Comparison of ENCODE assay signal across 8 cellular contexts in the genomic region with DNA sequence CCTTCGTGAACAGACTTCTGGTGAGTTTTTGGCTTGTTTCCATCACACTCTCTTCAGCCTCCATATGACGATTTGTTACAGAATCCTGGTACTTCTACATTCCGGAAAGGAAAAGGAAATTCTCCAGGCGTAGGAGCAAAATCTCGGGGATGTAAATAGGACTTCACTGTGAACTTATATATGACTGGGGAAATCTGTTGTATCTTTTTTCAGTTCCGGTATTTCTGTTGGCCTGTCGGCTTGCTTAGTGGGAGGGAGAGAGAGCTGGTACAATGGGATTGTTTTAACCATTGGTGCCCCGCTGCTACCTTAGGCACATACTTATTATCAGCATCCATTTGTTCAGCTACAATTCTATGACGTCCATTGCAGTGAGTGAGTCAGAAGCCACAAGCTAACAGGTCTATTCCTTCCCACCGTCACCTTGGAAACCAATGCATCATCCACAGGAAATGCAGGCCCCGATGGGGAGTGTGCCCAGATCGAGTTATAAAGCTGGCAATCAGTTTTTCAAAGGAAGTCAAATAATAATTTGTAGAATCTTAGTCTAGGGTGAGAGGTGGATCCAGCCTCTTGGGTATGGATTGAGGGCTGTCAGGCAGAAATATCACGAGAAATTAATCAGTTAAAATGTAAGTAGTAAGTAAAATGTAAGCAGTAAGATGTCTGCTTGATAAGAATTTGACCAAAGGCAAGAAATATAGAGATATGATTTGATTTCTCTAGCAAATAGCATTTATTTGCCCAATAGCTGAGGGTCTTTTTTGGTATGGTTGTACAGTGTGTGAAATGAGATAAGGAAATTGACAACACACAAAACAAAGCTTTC.
DNase-seq lines count a peak whose midpoint lies in the region; ATAC-seq, FAIRE-seq and TF ChIP-seq lines count a peak whose summit lies in the region.

No MANE protein-coding gene starts in this region.

- H3K27me3 Mint-ChIP-seq in activated naive CD8-positive, alpha-beta T cell treated with anti-CD3 and anti-CD28 coated beads, Interleukin-2, amount 50 U/mL, for 24 hours = no peaks in the 10 kb centered on the region

- H3K9me3 Mint-ChIP-seq in activated naive CD8-positive, alpha-beta T cell treated with anti-CD3 and anti-CD28 coated beads, Interleukin-2, amount 50 U/mL, for 24 hours = no peaks in the 10 kb centered on the region

- DNase-seq in H54 (ENCODE audit: insufficient read length, low spot score) (peak; percentile 69), iris pigment epithelial cell (ENCODE audit: low read depth) (peak; percentile 99)
- peak; percentile 74 for DNase-seq in activated naive CD8-positive, alpha-beta T cell treated with anti-CD3 and anti-CD28 coated beads, Interleukin-2, amount 50 U/mL, for 24 hours
- DNase-seq in stimulated activated CD4-positive, alpha-beta T cell treated with anti-CD3 and anti-CD28 coated beads, Interleukin-4, amount 100 ng/mL, for 4 hours = peak; percentile 43 to 84

- peaks cover 71% of the 10 kb centered on the region for H3K4me1 Mint-ChIP-seq in activated naive CD8-positive, alpha-beta T cell treated with anti-CD3 and anti-CD28 coated beads, Interleukin-2, amount 50 U/mL, for 24 hours

- peak overlapping the region; percentile 99 for H3K27ac Mint-ChIP-seq in activated naive CD8-positive, alpha-beta T cell treated with anti-CD3 and anti-CD28 coated beads, Interleukin-2, amount 50 U/mL, for 24 hours

- peak; percentile 84 for FAIRE-seq in H54 (lab: Jason Lieb, UNC)

- no peak for TF ChIP-seq POLR2A in H54 (IDR thresholded peaks at IDR 0.05; ENCODE audit: low read depth, low read length)

- H3K36me3 Mint-ChIP-seq in activated naive CD8-positive, alpha-beta T cell treated with anti-CD3 and anti-CD28 coated beads, Interleukin-2, amount 50 U/mL, for 24 hours (ENCODE audit: low read depth) = peaks cover 5% of the 10 kb centered on the region

- H3K4me3 Mint-ChIP-seq in activated naive CD8-positive, alpha-beta T cell treated with anti-CD3 and anti-CD28 coated beads, Interleukin-2, amount 50 U/mL, for 24 hours = peak overlapping the region; percentile 74

- ATAC-seq in SK-N-SH treated with all-trans-retinoic acid at 6 μM for 48 hours (peak; percentile 95), HG03175 (IDR thresholded peaks at IDR 0.05; ENCODE audit: unreplicated experiment) (no peak), GM18498 (IDR thresholded peaks at IDR 0.05; ENCODE audit: unreplicated experiment) (no peak), GM19324 (IDR thresholded peaks at IDR 0.05; ENCODE audit: low FRiP score, unreplicated experiment) (no peak)
- peak; percentile 91 for ATAC-seq in activated naive CD8-positive, alpha-beta T cell treated with anti-CD3 and anti-CD28 coated beads, Interleukin-2, amount 50 U/mL, for 24 hours

TF ChIP-seq in SK-N-SH treated with all-trans-retinoic acid at 6 μM for 48 hours, 23 proteins besides CTCF, POLR2A, EP300 and RAD21:
- TF ChIP-seq PPARA (CRISPR knock-in tag; IDR thresholded peaks at IDR 0.05; ENCODE audit: borderline replicate concordance) (no peak), ZC3H10 (CRISPR knock-in tag; IDR thresholded peaks at IDR 0.05) (0 out of 2 replicates have a peak, but pooled peaks have one; percentile 28), ISL1 (CRISPR knock-in tag; IDR thresholded peaks at IDR 0.05) (0 out of 2 replicates have a peak, but pooled peaks have one; percentile 5), ARNTL (CRISPR knock-in tag; IDR thresholded peaks at IDR 0.05; ENCODE audit: borderline replicate concordance, low read depth) (no peak), ZNF8 (CRISPR knock-in tag; IDR thresholded peaks at IDR 0.05) (no peak), BACH2 (CRISPR knock-in tag; IDR thresholded peaks at IDR 0.05; ENCODE audit: borderline replicate concordance) (no peak), ZFP30 (CRISPR knock-in tag; IDR thresholded peaks at IDR 0.05) (no peak)
- TF ChIP-seq, protein P1, sequence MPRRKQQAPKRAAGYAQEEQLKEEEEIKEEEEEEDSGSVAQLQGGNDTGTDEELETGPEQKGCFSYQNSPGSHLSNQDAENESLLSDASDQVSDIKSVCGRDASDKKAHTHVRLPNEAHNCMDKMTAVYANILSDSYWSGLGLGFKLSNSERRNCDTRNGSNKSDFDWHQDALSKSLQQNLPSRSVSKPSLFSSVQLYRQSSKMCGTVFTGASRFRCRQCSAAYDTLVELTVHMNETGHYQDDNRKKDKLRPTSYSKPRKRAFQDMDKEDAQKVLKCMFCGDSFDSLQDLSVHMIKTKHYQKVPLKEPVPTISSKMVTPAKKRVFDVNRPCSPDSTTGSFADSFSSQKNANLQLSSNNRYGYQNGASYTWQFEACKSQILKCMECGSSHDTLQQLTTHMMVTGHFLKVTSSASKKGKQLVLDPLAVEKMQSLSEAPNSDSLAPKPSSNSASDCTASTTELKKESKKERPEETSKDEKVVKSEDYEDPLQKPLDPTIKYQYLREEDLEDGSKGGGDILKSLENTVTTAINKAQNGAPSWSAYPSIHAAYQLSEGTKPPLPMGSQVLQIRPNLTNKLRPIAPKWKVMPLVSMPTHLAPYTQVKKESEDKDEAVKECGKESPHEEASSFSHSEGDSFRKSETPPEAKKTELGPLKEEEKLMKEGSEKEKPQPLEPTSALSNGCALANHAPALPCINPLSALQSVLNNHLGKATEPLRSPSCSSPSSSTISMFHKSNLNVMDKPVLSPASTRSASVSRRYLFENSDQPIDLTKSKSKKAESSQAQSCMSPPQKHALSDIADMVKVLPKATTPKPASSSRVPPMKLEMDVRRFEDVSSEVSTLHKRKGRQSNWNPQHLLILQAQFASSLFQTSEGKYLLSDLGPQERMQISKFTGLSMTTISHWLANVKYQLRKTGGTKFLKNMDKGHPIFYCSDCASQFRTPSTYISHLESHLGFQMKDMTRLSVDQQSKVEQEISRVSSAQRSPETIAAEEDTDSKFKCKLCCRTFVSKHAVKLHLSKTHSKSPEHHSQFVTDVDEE (CRISPR knock-in tag; IDR thresholded peaks at IDR 0.05) = no peak
- TF ChIP-seq, protein P2, sequence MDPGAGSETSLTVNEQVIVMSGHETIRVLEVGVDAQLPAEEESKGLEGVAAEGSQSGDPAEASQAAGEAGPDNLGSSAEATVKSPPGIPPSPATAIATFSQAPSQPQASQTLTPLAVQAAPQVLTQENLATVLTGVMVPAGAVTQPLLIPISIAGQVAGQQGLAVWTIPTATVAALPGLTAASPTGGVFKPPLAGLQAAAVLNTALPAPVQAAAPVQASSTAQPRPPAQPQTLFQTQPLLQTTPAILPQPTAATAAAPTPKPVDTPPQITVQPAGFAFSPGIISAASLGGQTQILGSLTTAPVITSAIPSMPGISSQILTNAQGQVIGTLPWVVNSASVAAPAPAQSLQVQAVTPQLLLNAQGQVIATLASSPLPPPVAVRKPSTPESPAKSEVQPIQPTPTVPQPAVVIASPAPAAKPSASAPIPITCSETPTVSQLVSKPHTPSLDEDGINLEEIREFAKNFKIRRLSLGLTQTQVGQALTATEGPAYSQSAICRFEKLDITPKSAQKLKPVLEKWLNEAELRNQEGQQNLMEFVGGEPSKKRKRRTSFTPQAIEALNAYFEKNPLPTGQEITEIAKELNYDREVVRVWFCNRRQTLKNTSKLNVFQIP (CRISPR knock-in tag; IDR thresholded peaks at IDR 0.05; ENCODE audit: borderline replicate concordance, low read depth) = no peak
- TF ChIP-seq, protein P3, sequence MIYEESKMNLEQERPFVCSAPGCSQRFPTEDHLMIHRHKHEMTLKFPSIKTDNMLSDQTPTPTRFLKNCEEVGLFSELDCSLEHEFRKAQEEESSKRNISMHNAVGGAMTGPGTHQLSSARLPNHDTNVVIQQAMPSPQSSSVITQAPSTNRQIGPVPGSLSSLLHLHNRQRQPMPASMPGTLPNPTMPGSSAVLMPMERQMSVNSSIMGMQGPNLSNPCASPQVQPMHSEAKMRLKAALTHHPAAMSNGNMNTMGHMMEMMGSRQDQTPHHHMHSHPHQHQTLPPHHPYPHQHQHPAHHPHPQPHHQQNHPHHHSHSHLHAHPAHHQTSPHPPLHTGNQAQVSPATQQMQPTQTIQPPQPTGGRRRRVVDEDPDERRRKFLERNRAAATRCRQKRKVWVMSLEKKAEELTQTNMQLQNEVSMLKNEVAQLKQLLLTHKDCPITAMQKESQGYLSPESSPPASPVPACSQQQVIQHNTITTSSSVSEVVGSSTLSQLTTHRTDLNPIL (CRISPR knock-in tag; IDR thresholded peaks at IDR 0.05; ENCODE audit: low read depth) = no peak

Comparison
In these comparisons a context has a peak if more than half of its experiments do, and no peak if none do; other contexts are left out.
1. ATAC-seq: peak in SK-N-SH treated with all-trans-retinoic acid at 6 μM for 48 hours (single experiment) and activated naive CD8-positive, alpha-beta T cell treated with anti-CD3 and anti-CD28 coated beads, Interleukin-2, amount 50 U/mL, for 24 hours (single experiment); none in HG03175 (single experiment), GM18498 (single experiment) and GM19324 (single experiment).
2. Peak in every context shown above with its lines, with median percentiles within 50 percentile points of each other: DNase-seq.